7 cellular contexts compared by ENCODE assay signal in genomic region chr15:26719866-26720265, GRCh38. TPM values are rescaled to one million over a fixed set of nuclear protein-coding genes. Genes with fewer than 3 reads are reported as not detected.
"Had no signal": no experiment of that assay in that cellular context is flagged by ENCODE, and none has a peak within 500 bp of the region (broad histone marks: within the 10 kb centered on the region; RNA-seq: fewer than 3 reads in every experiment).

No MANE protein-coding gene starts in this region.

RNA-seq across cellular contexts. Expression of gene GABRB3, which starts 53.0 kb away (rescaled TPM):
- total RNA-seq: activated CD4-positive, alpha-beta T cell treated with anti-CD3 and anti-CD28 coated beads for 36 hours; activated CD4-positive, alpha-beta T cell treated with anti-CD3 and anti-CD28 coated beads, Interleukin-2, amount 10 ng/mL, durations not matched to agents 24 days and 14 days; activated CD8-positive, alpha-beta memory T cell treated with anti-CD3 and anti-CD28 coated beads for 36 hours; activated CD8-positive, alpha-beta memory T cell treated with anti-CD3 and anti-CD28 coated beads, Interleukin-2, amount 10 ng/mL, durations not matched to agents 7 days and 5 days; activated T-helper 1 cell treated with anti-CD3 and anti-CD28 coated beads, Interleukin-12 subunit alpha, Interleukin-12 subunit beta, Interleukin-2, Interleukin-4 antibody, amounts not matched to agents 30 ng/mL and 10 ng/mL and 1 ng/mL, durations not matched to agents 14 hours and 24 hours and 36 hours; activated T-helper 2 cell treated with anti-CD3 and anti-CD28 coated beads, Interferon-gamma antibody, Interleukin-2, Interleukin-4, amounts not matched to agents 10 μg/mL and 5 μg/mL and 100 μg/mL, durations not matched to agents 14 hours and 24 hours and 36 hours; T-helper 17 cell had no signal
